25 cellular contexts compared by ENCODE assay signal in genomic region chr2:51662187-51662586, GRCh38.
"Had no signal": no experiment of that assay in that cellular context is flagged by ENCODE, and none has a peak within 500 bp of the region (broad histone marks: within the 10 kb centered on the region; RNA-seq: fewer than 3 reads in every experiment).

No MANE protein-coding gene starts in this region.

- ATAC-seq: activated naive CD4-positive, alpha-beta T cell treated with anti-CD3 and anti-CD28 coated beads, Interleukin-2, amount 50 U/mL, for 72 hours; activated naive CD8-positive, alpha-beta T cell treated with anti-CD3 and anti-CD28 coated beads, Interleukin-2, amount 50 U/mL, for 24 hours; activated T-cell treated with anti-CD3 and anti-CD28 coated beads, Interleukin-2, amount 50 U/mL, for 4 hours; body of pancreas; PC-3; T-helper 17 cell had no signal

- H3K4me1 ChIP-seq: ascending aorta, body of pancreas had no signal

- H3K9me3 ChIP-seq: ascending aorta, body of pancreas had no signal

- H3K27me3 ChIP-seq: ascending aorta, body of pancreas had no signal

- H3K4me1 Mint-ChIP-seq: activated CD4-positive, alpha-beta T cell treated with anti-CD3 and anti-CD28 coated beads, Interleukin-2, amount 10 ng/mL, durations not matched to agents 7 days and 5 days; activated naive CD8-positive, alpha-beta T cell treated with anti-CD3 and anti-CD28 coated beads, Interleukin-2, amount 50 U/mL, for 24 hours; T-helper 17 cell had no signal

- H3K36me3 Mint-ChIP-seq: activated CD4-positive, alpha-beta memory T cell treated with anti-CD3 and anti-CD28 coated beads for 36 hours; activated naive CD4-positive, alpha-beta T cell treated with anti-CD3 and anti-CD28 coated beads, Interleukin-2, amount 50 U/mL, for 72 hours had no signal

- H3K27ac Mint-ChIP-seq: activated CD4-positive, alpha-beta memory T cell treated with anti-CD3 and anti-CD28 coated beads for 36 hours; activated CD4-positive, alpha-beta T cell treated with anti-CD3 and anti-CD28 coated beads, Interleukin-2, amount 10 ng/mL, durations not matched to agents 7 days and 5 days; activated naive CD4-positive, alpha-beta T cell treated with anti-CD3 and anti-CD28 coated beads, Interleukin-2, amount 50 U/mL, for 72 hours; activated naive CD8-positive, alpha-beta T cell treated with anti-CD3 and anti-CD28 coated beads, Interleukin-2, amount 50 U/mL, for 24 hours; T-helper 17 cell had no signal

- H3K4me3 Mint-ChIP-seq: activated CD4-positive, alpha-beta memory T cell treated with anti-CD3 and anti-CD28 coated beads for 36 hours; activated CD4-positive, alpha-beta T cell treated with anti-CD3 and anti-CD28 coated beads, Interleukin-2, amount 10 ng/mL, durations not matched to agents 7 days and 5 days; activated naive CD8-positive, alpha-beta T cell treated with anti-CD3 and anti-CD28 coated beads, Interleukin-2, amount 50 U/mL, for 24 hours; activated T-cell treated with anti-CD3 and anti-CD28 coated beads, Interleukin-2, amount 50 U/mL, for 4 hours; T-helper 17 cell had no signal

- H3K27ac ChIP-seq: ascending aorta, body of pancreas had no signal

- DNase-seq: activated CD4-positive, alpha-beta memory T cell treated with anti-CD3 and anti-CD28 coated beads for 36 hours; activated CD4-positive, alpha-beta T cell treated with anti-CD3 and anti-CD28 coated beads, Interleukin-2, amount 10 ng/mL, durations not matched to agents 7 days and 5 days; activated CD4-positive, CD25-positive, alpha-beta regulatory T cell; activated CD8-positive, alpha-beta memory T cell treated with anti-CD3 and anti-CD28 coated beads for 24 hours; activated effector memory CD4-positive, alpha-beta T cell treated with anti-CD3 and anti-CD28 coated beads, Interleukin-2, amount 50 U/mL, for 16 hours; activated naive CD4-positive, alpha-beta T cell treated with Interleukin-2 at 50 U/mL for 16 hours; activated naive CD8-positive, alpha-beta T cell treated with anti-CD3 and anti-CD28 coated beads, Interleukin-2, amount 50 U/mL, for 24 hours; activated T-cell treated with anti-CD3 and anti-CD28 coated beads, Interleukin-2, amount 50 U/mL, for 4 hours; amniotic stem cell; body of pancreas; central memory CD4-positive, alpha-beta T cell; Kasumi-1; NCI-H1105 treated with DMSO at 0.1 percent for 48 hours; NCI-H1436 treated with DMSO at 0.1 percent for 48 hours; NCI-H187; NCI-H2081; NCI-H510A treated with DMSO at 0.1 percent for 48 hours; NCI-H69; NK-92 treated with Interleukin-12 subunit alpha and Interleukin-12 subunit beta, amount 100 ng/mL, for 24 hours; PC-3; SHP77 treated with DMSO at 0.1 percent for 48 hours; T-helper 17 cell; T-helper 9 cell had no signal

- H3K4me3 ChIP-seq: ascending aorta, body of pancreas had no signal

- H3K27me3 Mint-ChIP-seq: activated CD4-positive, alpha-beta memory T cell treated with anti-CD3 and anti-CD28 coated beads for 36 hours; activated CD4-positive, alpha-beta T cell treated with anti-CD3 and anti-CD28 coated beads, Interleukin-2, amount 10 ng/mL, durations not matched to agents 7 days and 5 days; activated naive CD8-positive, alpha-beta T cell treated with anti-CD3 and anti-CD28 coated beads, Interleukin-2, amount 50 U/mL, for 24 hours; T-helper 17 cell had no signal

- H3K36me3 ChIP-seq: ascending aorta had no signal
